12 cellular contexts compared by ENCODE assay signal in the genomic region with DNA sequence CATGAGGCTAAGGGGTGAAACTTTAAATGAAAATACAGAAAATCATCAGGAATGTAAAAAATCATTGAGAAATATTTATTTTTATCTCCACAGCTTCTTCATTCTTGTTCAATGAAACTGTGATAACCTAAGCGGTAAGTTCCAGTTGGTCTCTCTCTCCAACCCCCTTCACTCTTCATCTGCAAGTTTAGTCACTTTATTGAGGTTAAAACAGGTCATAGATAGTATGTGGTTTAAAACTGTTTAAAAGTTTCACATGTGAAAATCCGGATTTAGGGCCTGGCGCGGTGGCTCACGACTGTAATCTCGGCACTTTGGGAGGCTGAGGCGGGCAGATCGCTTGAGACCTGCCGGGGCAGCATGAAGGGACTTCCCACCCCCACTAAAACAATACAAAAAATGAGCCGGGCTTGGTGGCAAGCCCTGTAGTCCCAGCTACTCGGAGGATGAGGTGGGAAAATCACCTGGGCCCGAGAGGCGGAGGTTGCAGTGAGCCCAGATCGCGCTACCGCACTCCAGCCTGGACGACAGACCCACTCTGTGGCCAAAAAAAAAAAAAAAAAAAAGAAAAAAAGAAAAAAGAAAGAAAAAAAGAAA. TPM values are rescaled to one million over a fixed set of nuclear protein-coding genes. Genes with fewer than 3 reads are reported as not detected.
DNase-seq lines count a peak whose midpoint lies in the region; TF ChIP-seq lines count a peak whose summit lies in the region.
"Had no signal": no experiment of that assay in that cellular context is flagged by ENCODE, and none has a peak within 500 bp of the region (broad histone marks: within the 10 kb centered on the region; RNA-seq: fewer than 3 reads in every experiment).

No MANE protein-coding gene starts in this region.

- peak overlapping the region; percentile 92 for H3K27ac Mint-ChIP-seq in nephron progenitor cell

- peaks cover 46% of the 10 kb centered on the region for H3K4me1 Mint-ChIP-seq in nephron progenitor cell

- H3K36me3 ChIP-seq in BLaER1 treated with 17β-estradiol and CSF1 and Interleukin-3, amounts not matched to agents 10 nM and 100 nM = no peaks in the 10 kb centered on the region
- no peaks in the 10 kb centered on the region for H3K36me3 ChIP-seq in HUES64 (ENCODE audit: insufficient read depth, low read length)
- H3K36me3 ChIP-seq: adrenal gland, esophagus squamous epithelium, HAP-1, upper lobe of right lung had no signal

- H4K20me1 ChIP-seq in BLaER1 treated with 17β-estradiol and CSF1 and Interleukin-3, amounts not matched to agents 10 nM and 100 nM = peaks cover 0 to 28% (median 15%) of the 10 kb centered on the region in 11 experiments; a peak in 13 of 22 replicates

- H3K27me3 ChIP-seq in BLaER1 treated with 17β-estradiol and CSF1 and Interleukin-3, amounts not matched to agents 10 nM and 100 nM = no peaks in the 10 kb centered on the region
- H3K27me3 ChIP-seq in HUES64 (ENCODE audit: insufficient read depth, low read length) = no peaks in the 10 kb centered on the region
- H3K27me3 ChIP-seq in dorsolateral prefrontal cortex = no peaks in the 10 kb centered on the region
- H3K27me3 ChIP-seq: adrenal gland, esophagus squamous epithelium, upper lobe of right lung had no signal

- WGBS in HUES64 = 89% methylated on average over 17 of the region's 17 CpGs

- H3K9me3 Mint-ChIP-seq in nephron progenitor cell = no peaks in the 10 kb centered on the region

- peaks cover 2% of the 10 kb centered on the region for H3K27me3 Mint-ChIP-seq in nephron progenitor cell (ENCODE audit: low read depth, poor library complexity)

- H3K4me3 Mint-ChIP-seq in nephron progenitor cell = peak overlapping the region; percentile 87

- no peak overlapping the region for H3K4me3 ChIP-seq in BLaER1 treated with 17β-estradiol and CSF1 and Interleukin-3, amounts not matched to agents 10 nM and 100 nM
- no peak overlapping the region for H3K4me3 ChIP-seq in HUES64 (ENCODE audit: low read length)
- H3K4me3 ChIP-seq in dorsolateral prefrontal cortex = no peak overlapping the region

- intact Hi-C loops in dorsolateral prefrontal cortex (cut with DNase I) = loop anchor here (1.0 to 10.0 kb wide), 5 partner anchors 125 to 529 kb away; a partner anchor contains a TSS

- peak overlapping the region in 5 of 11 experiments; percentile 18 to 95 (median 44); a peak in 5 of 22 replicates for H3K27ac ChIP-seq in BLaER1 treated with 17β-estradiol and CSF1 and Interleukin-3, amounts not matched to agents 10 nM and 100 nM
- H3K27ac ChIP-seq in HUES64 (ENCODE audit: low read depth, low read length) (0 out of 2 replicates have a peak overlapping the region, but pooled peaks have one; percentile 8), dorsolateral prefrontal cortex (peak overlapping the region in 50 of 59 donors; percentile 76 to 98 (median 92))

- H3K9me3 ChIP-seq in BLaER1 treated with 17β-estradiol and CSF1 and Interleukin-3, amounts not matched to agents 10 nM and 100 nM (replicated peaks in 1 of 11) = 0 out of 22 replicates have a peak, but pooled peaks cover 0 to 3% (median 0%) of the 10 kb centered on the region in 11 experiments
- no peaks in the 10 kb centered on the region for H3K9me3 ChIP-seq in HUES64 (ENCODE audit: insufficient read depth, low read depth, low read length)
- H3K9me3 ChIP-seq: adrenal gland, esophagus squamous epithelium, HAP-1, upper lobe of right lung had no signal

- no peaks in the 10 kb centered on the region for H3K36me3 Mint-ChIP-seq in nephron progenitor cell (ENCODE audit: low read depth)

- H3K4me1 ChIP-seq in BLaER1 treated with 17β-estradiol and CSF1 and Interleukin-3, amounts not matched to agents 10 nM and 100 nM = peaks cover 9 to 37% (median 23%) of the 10 kb centered on the region in 10 experiments
- H3K4me1 ChIP-seq in HUES64 (ENCODE audit: insufficient read depth, low read length) = peaks cover 21% of the 10 kb centered on the region
- H3K4me1 ChIP-seq: HAP-1 had no signal

- peak overlapping the region in 2 of 11 experiments; percentile 59 to 97; a peak in 1 of 22 replicates for H3K9ac ChIP-seq in BLaER1 treated with 17β-estradiol and CSF1 and Interleukin-3, amounts not matched to agents 10 nM and 100 nM
- H3K9ac ChIP-seq in HUES64 (ENCODE audit: low read depth, low read length) = no peak overlapping the region

- TF ChIP-seq CTCF in dorsolateral prefrontal cortex (IDR thresholded peaks at IDR 0.05 in 54 of 56, conservative IDR thresholded peaks at IDR 0.05 in 2 of 56; ENCODE audit: low read depth in 1 of 56, partially characterized antibody in 56 of 56) (no peak), nephron progenitor cell (IDR thresholded peaks at IDR 0.05) (no peak)

- DNase-seq in dorsolateral prefrontal cortex = no peak
- no peak for DNase-seq in nephron progenitor cell
- no peak for DNase-seq in NCI-H2227 (lab: John Stamatoyannopoulos, UW; ENCODE audit: unreplicated experiment)
- no peak for DNase-seq in NCI-H2029 (lab: John Stamatoyannopoulos, UW)
- DNase-seq in hepatic stellate cell (ENCODE audit: low spot score) = no peak
- DNase-seq in NCI-H748 treated with DMSO at 0.1 percent for 48 hours (lab: John Stamatoyannopoulos, UW) = no peak
- DNase-seq: esophagus squamous epithelium, upper lobe of right lung had no signal

- peak overlapping the region in 9 of 11 experiments; percentile 13 to 80 (median 75); a peak in 14 of 22 replicates for H3K4me2 ChIP-seq in BLaER1 treated with 17β-estradiol and CSF1 and Interleukin-3, amounts not matched to agents 10 nM and 100 nM

RNA-seq across cellular contexts. Expression of a gene that starts 1.6 kb away (rescaled TPM):
- polyA plus RNA-seq in HUES64 (2013, experiment 1 of 2) = 18.5 TPM
- 18.0 TPM for polyA plus RNA-seq in HUES64 (2013, experiment 2 of 2)
- total RNA-seq in dorsolateral prefrontal cortex = 100 to 1,000 TPM in 66 of 120 experiments, 10 to 100 TPM in 54; 42.7 to 292 (median 103) TPM
